In genomic region chr10:35613597-35614226, GRCh38 we compare ENCODE assay signal across 11 cellular contexts. TPM values are rescaled to one million over a fixed set of nuclear protein-coding genes. Genes with fewer than 3 reads are reported as not detected.
DNase-seq lines count a peak whose midpoint lies in the region; ATAC-seq, FAIRE-seq and TF ChIP-seq lines count a peak whose summit lies in the region.
"Had no signal": no experiment of that assay in that cellular context is flagged by ENCODE, and none has a peak within 500 bp of the region (broad histone marks: within the 10 kb centered on the region; RNA-seq: fewer than 3 reads in every experiment).

No MANE protein-coding gene starts in this region.

- H3K27ac ChIP-seq in GM23338 (ENCODE audit: low read depth), result no peak overlapping the region
- H3K27ac ChIP-seq in SK-N-SH (ENCODE audit: low read depth in 2 of 2, low read length in 1 of 2), result no peak overlapping the region
- no peak overlapping the region for H3K27ac ChIP-seq in pancreas

- H3K27me3 Mint-ChIP-seq in GM23338 (ENCODE audit: insufficient read depth, low read depth, poor library complexity), result peaks cover 3% of the 10 kb centered on the region

- H3K9me3 Mint-ChIP-seq in GM23338, result peaks cover 21% of the 10 kb centered on the region
- H3K9me3 Mint-ChIP-seq: stimulated activated effector memory CD8-positive, alpha-beta T cell treated with anti-CD3 and anti-CD28 coated beads, Interleukin-12 subunit alpha, Interleukin-12 subunit beta, amount 100 ng/mL, for 72 hours had no signal

- no peaks in the 10 kb centered on the region for H3K9me3 ChIP-seq in SK-N-SH
- no peaks in the 10 kb centered on the region for H3K9me3 ChIP-seq in pancreas

- POLR2A ChIA-PET in AG04449 (lab: Yijun Ruan, JAX), result no interaction called here
- POLR2A ChIA-PET in SK-N-SH (lab: Yijun Ruan, JAX), result no interaction called here

- CTCF ChIA-PET in AG04449 (lab: Yijun Ruan, JAX) (interaction anchor here (0.6 to 5.1 kb wide), 28 partner anchors 10 to 1269 kb away, joined by 3 to 72 read pairs (median 5); no protein-coding TSS in a partner anchor), SK-N-SH (lab: Yijun Ruan, JAX) (interaction anchor here (0.8 to 1.8 kb wide), 8 partner anchors 9 to 1267 kb away, joined by 3 to 6 read pairs (median 3); no protein-coding TSS in a partner anchor)

- H3K4me3 ChIP-seq in AG04449 (ENCODE audit: low read depth, low read length) (no peak overlapping the region), GM23338 (no peak overlapping the region), SK-N-SH (ENCODE audit: low read depth in 2 of 2, low read length in 1 of 2) (no peak overlapping the region), pancreas (no peak overlapping the region)

- no peak for TF ChIP-seq EP300 in SK-N-SH (IDR thresholded peaks at IDR 0.05; ENCODE audit: borderline replicate concordance in 1 of 2, low read depth in 1 of 2, low read length in 1 of 2)

- 19% methylated on average over 8 of the region's 8 CpGs for WGBS in SK-N-SH (ENCODE audit: low lambda C conversion rate)
- WGBS in pancreas, 2 donors, result 34 to 44% methylated on average over 8 of the region's 8 CpGs

- no peak overlapping the region for H3K27ac Mint-ChIP-seq in GM23338
- H3K27ac Mint-ChIP-seq: stimulated activated effector memory CD8-positive, alpha-beta T cell treated with anti-CD3 and anti-CD28 coated beads, Interleukin-12 subunit alpha, Interleukin-12 subunit beta, amount 100 ng/mL, for 72 hours had no signal

- no peak overlapping the region for H3K9ac ChIP-seq in SK-N-SH

- H3K36me3 ChIP-seq in GM23338 (ENCODE audit: insufficient read depth), result no peaks in the 10 kb centered on the region
- no peaks in the 10 kb centered on the region for H3K36me3 ChIP-seq in SK-N-SH (replicated peaks in 1 of 2; ENCODE audit: control insufficient read depth in 1 of 2, insufficient read depth in 2 of 2, low read length in 1 of 2)
- H3K36me3 ChIP-seq in pancreas, result no peaks in the 10 kb centered on the region

- H2AFZ ChIP-seq in GM23338, result no peak overlapping the region
- no peak overlapping the region for H2AFZ ChIP-seq in SK-N-SH (ENCODE audit: low read depth)

- H3K79me2 ChIP-seq in GM23338 (replicated peaks; ENCODE audit: insufficient read depth) (no peaks in the 10 kb centered on the region), SK-N-SH (ENCODE audit: insufficient read depth) (no peaks in the 10 kb centered on the region)

- no peak overlapping the region for H3K4me2 ChIP-seq in GM23338
- H3K4me2 ChIP-seq in SK-N-SH, result no peak overlapping the region

- H3K4me1 Mint-ChIP-seq in GM23338, result no peaks in the 10 kb centered on the region
- H3K4me1 Mint-ChIP-seq: stimulated activated effector memory CD8-positive, alpha-beta T cell treated with anti-CD3 and anti-CD28 coated beads, Interleukin-12 subunit alpha, Interleukin-12 subunit beta, amount 100 ng/mL, for 72 hours had no signal

- ATAC-seq in GM23338 (peak; percentile 41; the same call in 1 of the 3 replicates), HG03460 (IDR thresholded peaks at IDR 0.05; ENCODE audit: unreplicated experiment) (no peak), pancreas (no peak)
- ATAC-seq: stimulated activated effector memory CD8-positive, alpha-beta T cell treated with anti-CD3 and anti-CD28 coated beads, Interleukin-12 subunit alpha, Interleukin-12 subunit beta, amount 100 ng/mL, for 72 hours had no signal

- no peak overlapping the region for H3K4me3 Mint-ChIP-seq in GM23338
- H3K4me3 Mint-ChIP-seq: stimulated activated effector memory CD8-positive, alpha-beta T cell treated with anti-CD3 and anti-CD28 coated beads, Interleukin-12 subunit alpha, Interleukin-12 subunit beta, amount 100 ng/mL, for 72 hours had no signal

- H3K9me2 ChIP-seq in GM23338 (ENCODE audit: insufficient read depth) (no peaks in the 10 kb centered on the region), SK-N-SH (no peaks in the 10 kb centered on the region)

- peaks cover 17% of the 10 kb centered on the region for H3K36me3 Mint-ChIP-seq in GM23338 (ENCODE audit: low read depth)
- H3K36me3 Mint-ChIP-seq: stimulated activated effector memory CD8-positive, alpha-beta T cell treated with anti-CD3 and anti-CD28 coated beads, Interleukin-12 subunit alpha, Interleukin-12 subunit beta, amount 100 ng/mL, for 72 hours had no signal

- no peaks in the 10 kb centered on the region for H3F3A ChIP-seq in GM23338 (replicated peaks; ENCODE audit: low read depth)
- H3F3A ChIP-seq in SK-N-SH (replicated peaks; ENCODE audit: insufficient read depth), result no peaks in the 10 kb centered on the region

- H4K20me1 ChIP-seq in GM23338 (replicated peaks; ENCODE audit: insufficient read depth), result no peaks in the 10 kb centered on the region
- no peaks in the 10 kb centered on the region for H4K20me1 ChIP-seq in SK-N-SH (ENCODE audit: insufficient read depth)

- H3K27me3 ChIP-seq in GM23338 (ENCODE audit: insufficient read depth) (peaks cover 6% of the 10 kb centered on the region), SK-N-SH (ENCODE audit: insufficient read depth) (peaks cover 13% of the 10 kb centered on the region), pancreas (no peaks in the 10 kb centered on the region)

- DNase-seq in AG04449 (ENCODE audit: low read depth, low spot score) (no peak), GM23338 (ENCODE audit: low spot score) (peak; percentile 44), SK-N-SH (no peak), hepatic stellate cell (ENCODE audit: low spot score) (peak; percentile 36), pancreas (no peak), occipital lobe (lab: John Stamatoyannopoulos, UW) (no peak)
- no peak for DNase-seq in stimulated activated naive CD4-positive, alpha-beta T cell treated with Interleukin-2 at 50 U/mL for 16 hours (lab: John Stamatoyannopoulos, UW)
- DNase-seq: COR-L47, NCI-H1417 treated with DMSO at 0.1 percent for 48 hours had no signal

- intact Hi-C loops in pancreas (cut with DNase I), result no loop called here

- TF ChIP-seq CTCF in AG04449 (IDR thresholded peaks at IDR 0.05; ENCODE audit: insufficient read depth, low read length, missing control alignments), result peak; percentile 47
- peak; percentile 42 to 59 for TF ChIP-seq CTCF in GM23338 (conservative IDR thresholded peaks at IDR 0.05; ENCODE audit: low read depth in 2 of 2)
- peak; percentile 67 for TF ChIP-seq CTCF in SK-N-SH (IDR thresholded peaks at IDR 0.05)
- no peak for TF ChIP-seq CTCF in pancreas (IDR thresholded peaks at IDR 0.05)

- FAIRE-seq in pancreas (lab: Jason Lieb, UNC), result no peak

- no peaks in the 10 kb centered on the region for H3K4me1 ChIP-seq in GM23338 (ENCODE audit: insufficient read depth)
- H3K4me1 ChIP-seq in SK-N-SH (ENCODE audit: control insufficient read depth in 1 of 2, insufficient read depth in 2 of 2, low read depth in 1 of 2, low read length in 1 of 2), result no peaks in the 10 kb centered on the region
- H3K4me1 ChIP-seq in pancreas, result no peaks in the 10 kb centered on the region

- peak; percentile 45 for TF ChIP-seq RAD21 in SK-N-SH (IDR thresholded peaks at IDR 0.05; ENCODE audit: low read length)

TF ChIP-seq in GM23338, 12 proteins besides CTCF, POLR2A, EP300 and RAD21 (continues in another document):
- TF ChIP-seq EZH2 (IDR thresholded peaks at IDR 0.05; ENCODE audit: low read depth, unreplicated experiment), result no peak
- TF ChIP-seq ZNF114 (CRISPR knock-in tag; IDR thresholded peaks at IDR 0.05), result no peak
- TF ChIP-seq ZNF331 (CRISPR knock-in tag; IDR thresholded peaks at IDR 0.05; ENCODE audit: low read depth), result no peak
- no peak for TF ChIP-seq NANOG (IDR thresholded peaks at IDR 0.05; ENCODE audit: borderline replicate concordance)

TF ChIP-seq in SK-N-SH, 30 proteins besides CTCF, POLR2A, EP300 and RAD21:
- TF ChIP-seq SMC3 (IDR thresholded peaks at IDR 0.05; ENCODE audit: low read depth, low read length), result 0 out of 2 replicates have a peak, but pooled peaks have one; percentile 25
- TF ChIP-seq, protein P1, sequence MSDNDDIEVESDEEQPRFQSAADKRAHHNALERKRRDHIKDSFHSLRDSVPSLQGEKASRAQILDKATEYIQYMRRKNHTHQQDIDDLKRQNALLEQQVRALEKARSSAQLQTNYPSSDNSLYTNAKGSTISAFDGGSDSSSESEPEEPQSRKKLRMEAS (IDR thresholded peaks at IDR 0.05; ENCODE audit: low read depth), result no peak
- no peak for TF ChIP-seq USF2 (IDR thresholded peaks at IDR 0.05; ENCODE audit: borderline replicate concordance, low read depth, low read length)

RNA-seq across cellular contexts. Expression of gene GJD4, which starts 8.6 kb away (rescaled TPM):
- total RNA-seq in GM23338 (2014; rRNA removed; shearing (Covaris generic)), result 0.35 TPM in 1 of 2 replicates, not detected in the other
- polyA plus RNA-seq in GM23338 (2016; fragmentation: Nextera tagmentation; extraction: Ambion mirVana) (not detected in 2 replicates), SK-N-SH (2012; rRNA removed) (not detected in 2 replicates), pancreas (under 1 TPM in 1 of 2 donors, not detected in 1; 0.11 TPM)
- polyA plus RNA-seq in SK-N-SH (2012; cell fraction: cytosol; rRNA removed), result not detected in 2 replicates
- 0.04 TPM in 1 of 2 replicates, not detected in the other for polyA plus RNA-seq in SK-N-SH (2012; cell fraction: nucleus; rRNA removed)
- total RNA-seq in pancreas (not detected), occipital lobe (not detected)

RNA-seq across cellular contexts. Expression of gene FZD8, which starts 28.4 kb away (rescaled TPM):
- total RNA-seq in GM23338 (2014; rRNA removed; shearing (Covaris generic)), result 7.9 and 8.7 TPM in 2 replicates
- 0.47 and 0.99 TPM in 2 replicates for polyA plus RNA-seq in GM23338 (2016; fragmentation: Nextera tagmentation; extraction: Ambion mirVana)
- 1.4 TPM in 2 replicates for polyA plus RNA-seq in SK-N-SH (2012; rRNA removed)
- 0.81 and 1.3 TPM in 2 replicates for polyA plus RNA-seq in SK-N-SH (2012; cell fraction: cytosol; rRNA removed)
- 1.4 and 1.7 TPM in 2 replicates for polyA plus RNA-seq in SK-N-SH (2012; cell fraction: nucleus; rRNA removed)
- total RNA-seq in pancreas, result 1 to 10 TPM; 4.3 to 7.8 (median 6.6) TPM
- polyA plus RNA-seq in pancreas, result 1 to 10 TPM; 2.3 to 3.4 TPM
- total RNA-seq in occipital lobe, result 21.2 TPM

Comparison
In these comparisons a context has a peak if more than half of its experiments do, and no peak if none do; other contexts are left out.
1. DNase-seq: peak in GM23338 (single experiment) and hepatic stellate cell (single experiment); none in AG04449 (single experiment), SK-N-SH (single experiment), pancreas (0 of 6), occipital lobe (single experiment) and stimulated activated naive CD4-positive, alpha-beta T cell treated with Interleukin-2 at 50 U/mL for 16 hours (single experiment).
2. CTCF ChIP-seq: peak in AG04449 (single experiment), GM23338 (2 of 2) and SK-N-SH (single experiment); none in pancreas (0 of 4).